Comparison of ENCODE assay signal across 23 cellular contexts in genomic region chr3:163315786-163316185, GRCh38.
"Had no signal": no experiment of that assay in that cellular context is flagged by ENCODE, and none has a peak within 500 bp of the region (broad histone marks: within the 10 kb centered on the region; RNA-seq: fewer than 3 reads in every experiment).

No MANE protein-coding gene starts in this region.

- H3K27ac Mint-ChIP-seq: activated CD4-positive, alpha-beta memory T cell treated with anti-CD3 and anti-CD28 coated beads, Interleukin-2, amount 10 ng/mL, durations not matched to agents 7 days and 5 days; activated CD8-positive, alpha-beta memory T cell treated with anti-CD3 and anti-CD28 coated beads, Interleukin-2, amount 10 ng/mL, durations not matched to agents 7 days and 5 days; activated naive CD4-positive, alpha-beta T cell treated with anti-CD3 and anti-CD28 coated beads for 36 hours; activated T-helper 17 cell treated with anti-CD3 and anti-CD28 coated beads, Interleukin-2, amount 50 U/mL, for 72 hours; brain; naive B cell; progenitor cell of endocrine pancreas; stimulated activated naive CD8-positive, alpha-beta T cell treated with anti-CD3 and anti-CD28 coated beads, Interleukin-15, amount 100 ng/mL, for 72 hours had no signal

- DNase-seq: activated CD4-positive, alpha-beta memory T cell treated with anti-CD3 and anti-CD28 coated beads, Interleukin-2, amount 10 ng/mL, durations not matched to agents 7 days and 5 days; activated CD4-positive, alpha-beta T cell treated with anti-CD3 and anti-CD28 coated beads for 48 hours; activated CD4-positive, CD25-positive, alpha-beta regulatory T cell; activated CD8-positive, alpha-beta memory T cell treated with anti-CD3 and anti-CD28 coated beads, Interleukin-2, amount 10 ng/mL, durations not matched to agents 7 days and 5 days; activated naive CD4-positive, alpha-beta T cell treated with anti-CD3 and anti-CD28 coated beads for 36 hours; anterior cingulate cortex; erythroblast; gastrocnemius medialis; heart left ventricle; left ventricle myocardium inferior; mammary epithelial cell; naive B cell; stimulated activated naive CD8-positive, alpha-beta T cell treated with anti-CD3 and anti-CD28 coated beads, Interleukin-15, amount 100 ng/mL, for 72 hours; T-helper 9 cell; testis; upper lobe of right lung had no signal

- H3K27me3 Mint-ChIP-seq: activated CD4-positive, alpha-beta memory T cell treated with anti-CD3 and anti-CD28 coated beads, Interleukin-2, amount 10 ng/mL, durations not matched to agents 7 days and 5 days; activated CD8-positive, alpha-beta memory T cell treated with anti-CD3 and anti-CD28 coated beads, Interleukin-2, amount 10 ng/mL, durations not matched to agents 7 days and 5 days; activated T-helper 17 cell treated with anti-CD3 and anti-CD28 coated beads, Interleukin-2, amount 50 U/mL, for 72 hours; brain; central memory CD8-positive, alpha-beta T cell; naive B cell; progenitor cell of endocrine pancreas; stimulated activated naive CD8-positive, alpha-beta T cell treated with anti-CD3 and anti-CD28 coated beads, Interleukin-15, amount 100 ng/mL, for 72 hours had no signal

- H3K27ac ChIP-seq: coronary artery, gastrocnemius medialis, heart left ventricle, left ventricle myocardium inferior, skin epidermis, testis, upper lobe of right lung had no signal

- H3K4me1 Mint-ChIP-seq: activated CD4-positive, alpha-beta memory T cell treated with anti-CD3 and anti-CD28 coated beads, Interleukin-2, amount 10 ng/mL, durations not matched to agents 7 days and 5 days; activated CD8-positive, alpha-beta memory T cell treated with anti-CD3 and anti-CD28 coated beads, Interleukin-2, amount 10 ng/mL, durations not matched to agents 7 days and 5 days; activated T-helper 17 cell treated with anti-CD3 and anti-CD28 coated beads, Interleukin-2, amount 50 U/mL, for 72 hours; brain; central memory CD8-positive, alpha-beta T cell; naive B cell; neural crest cell; stimulated activated naive CD8-positive, alpha-beta T cell treated with anti-CD3 and anti-CD28 coated beads, Interleukin-15, amount 100 ng/mL, for 72 hours had no signal

- H3K4me3 ChIP-seq: coronary artery, gastrocnemius medialis, heart left ventricle, left ventricle myocardium inferior, skin epidermis, testis, upper lobe of right lung had no signal

- ATAC-seq: activated CD8-positive, alpha-beta memory T cell treated with anti-CD3 and anti-CD28 coated beads, Interleukin-2, amount 10 ng/mL, durations not matched to agents 7 days and 5 days; activated T-helper 17 cell treated with anti-CD3 and anti-CD28 coated beads, Interleukin-2, amount 50 U/mL, for 72 hours; gastrocnemius medialis; heart left ventricle; stimulated activated naive CD8-positive, alpha-beta T cell treated with anti-CD3 and anti-CD28 coated beads, Interleukin-15, amount 100 ng/mL, for 72 hours; upper lobe of right lung had no signal

- H3K36me3 Mint-ChIP-seq: activated CD8-positive, alpha-beta memory T cell treated with anti-CD3 and anti-CD28 coated beads, Interleukin-2, amount 10 ng/mL, durations not matched to agents 7 days and 5 days; brain; naive B cell had no signal

- H3K9me3 ChIP-seq: gastrocnemius medialis, testis, upper lobe of right lung had no signal

- H3K4me1 ChIP-seq: gastrocnemius medialis, heart left ventricle, left ventricle myocardium inferior, testis, upper lobe of right lung had no signal

- H3K4me3 Mint-ChIP-seq: activated CD4-positive, alpha-beta memory T cell treated with anti-CD3 and anti-CD28 coated beads, Interleukin-2, amount 10 ng/mL, durations not matched to agents 7 days and 5 days; activated CD8-positive, alpha-beta memory T cell treated with anti-CD3 and anti-CD28 coated beads, Interleukin-2, amount 10 ng/mL, durations not matched to agents 7 days and 5 days; activated naive CD4-positive, alpha-beta T cell treated with anti-CD3 and anti-CD28 coated beads for 36 hours; activated T-helper 17 cell treated with anti-CD3 and anti-CD28 coated beads, Interleukin-2, amount 50 U/mL, for 72 hours; brain; central memory CD8-positive, alpha-beta T cell; naive B cell; neural crest cell; stimulated activated naive CD8-positive, alpha-beta T cell treated with anti-CD3 and anti-CD28 coated beads, Interleukin-15, amount 100 ng/mL, for 72 hours had no signal

- H3K36me3 ChIP-seq: gastrocnemius medialis, heart left ventricle, left ventricle myocardium inferior, upper lobe of right lung had no signal

- H3K27me3 ChIP-seq: gastrocnemius medialis, heart left ventricle, testis, upper lobe of right lung had no signal
